Comparison of ENCODE assay signal across 11 cellular contexts in genomic region chr6:85452441-85452881, GRCh38. TPM values are rescaled to one million over a fixed set of nuclear protein-coding genes. Genes with fewer than 3 reads are reported as not detected.
A peak's percentile ranks its signal among the peaks of the same experiment; 100 is the strongest.
DNase-seq lines count a peak whose midpoint lies in the region; ATAC-seq and TF ChIP-seq lines count a peak whose summit lies in the region.
"Had no signal": no experiment of that assay in that cellular context is flagged by ENCODE, and none has a peak within 500 bp of the region (broad histone marks: within the 10 kb centered on the region; RNA-seq: fewer than 3 reads in every experiment).

No MANE protein-coding gene starts in this region.

- no peak for TF ChIP-seq CTCF in activated CD8-positive, alpha-beta T cell treated with anti-CD3 and anti-CD28 coated beads for 36 hours (IDR thresholded peaks at IDR 0.05)
- TF ChIP-seq CTCF in fibroblast of pulmonary artery (IDR thresholded peaks at IDR 0.05; ENCODE audit: low read length, missing control alignments) (no peak), smooth muscle cell (IDR thresholded peaks at IDR 0.05; ENCODE audit: borderline replicate concordance, insufficient read depth, poor library complexity, severe bottlenecking) (no peak)

- no peak for ATAC-seq in activated CD8-positive, alpha-beta T cell treated with anti-CD3 and anti-CD28 coated beads for 36 hours
- ATAC-seq in GM21825 (IDR thresholded peaks at IDR 0.05; ENCODE audit: unreplicated experiment), result no peak
- ATAC-seq in HG03457 (IDR thresholded peaks at IDR 0.05; ENCODE audit: unreplicated experiment), result no peak
- ATAC-seq: left lung had no signal

- H3K4me1 ChIP-seq in smooth muscle cell (ENCODE audit: low read depth), result no peaks in the 10 kb centered on the region
- peaks cover 3% of the 10 kb centered on the region for H3K4me1 ChIP-seq in mesendoderm (ENCODE audit: control insufficient read depth, low read depth, low read length)

- no peak overlapping the region for H2BK15ac ChIP-seq in mesendoderm (replicated peaks; ENCODE audit: low read depth)

- intact Hi-C loops in activated CD8-positive, alpha-beta T cell treated with anti-CD3 and anti-CD28 coated beads for 36 hours (cut with micrococcal nuclease), result loop anchor here (10.0 kb wide), 1 partner anchor 142 kb away; the partner anchor contains the start of gene SNX14

- no peak overlapping the region for H3K23ac ChIP-seq in mesendoderm (ENCODE audit: low read length)

- peak overlapping the region; percentile 90 for H3K27ac ChIP-seq in smooth muscle cell (ENCODE audit: low read depth)
- no peak overlapping the region for H3K27ac ChIP-seq in mesendoderm (ENCODE audit: low read depth, low read length)
- H3K27ac ChIP-seq: 22Rv1 had no signal

- no peak overlapping the region for H2BK120ac ChIP-seq in mesendoderm (ENCODE audit: low read depth, low read length)

- H3K4me1 Mint-ChIP-seq in activated CD8-positive, alpha-beta T cell treated with anti-CD3 and anti-CD28 coated beads for 36 hours (ENCODE audit: low read depth), result peaks cover 70% of the 10 kb centered on the region

- peak overlapping the region; percentile 96 for H3K27ac Mint-ChIP-seq in activated CD8-positive, alpha-beta T cell treated with anti-CD3 and anti-CD28 coated beads for 36 hours

- POLR2A ChIA-PET in activated CD8-positive, alpha-beta T cell treated with anti-CD3 and anti-CD28 coated beads for 36 hours (lab: Charles Lee), result interaction anchor here (0.9 to 6.8 kb wide), 6 partner anchors 8 to 226 kb away, joined by 3 to 89 read pairs (median 5); no protein-coding TSS in a partner anchor

- no peaks in the 10 kb centered on the region for H3K9me3 Mint-ChIP-seq in activated CD8-positive, alpha-beta T cell treated with anti-CD3 and anti-CD28 coated beads for 36 hours

- no peaks in the 10 kb centered on the region for H3K9me3 ChIP-seq in smooth muscle cell (replicated peaks; ENCODE audit: low read depth)
- H3K9me3 ChIP-seq: left lung had no signal

- H3K4me3 ChIP-seq in fibroblast of pulmonary artery (replicated peaks; ENCODE audit: low read depth, low read length), result peak overlapping the region; percentile 85
- H3K4me3 ChIP-seq in smooth muscle cell, result peak overlapping the region; percentile 81
- no peak overlapping the region for H3K4me3 ChIP-seq in mesendoderm (ENCODE audit: low read length)
- H3K4me3 ChIP-seq: left lung had no signal

- no peaks in the 10 kb centered on the region for H3K27me3 ChIP-seq in smooth muscle cell (ENCODE audit: low read depth)
- H3K27me3 ChIP-seq in mesendoderm (ENCODE audit: insufficient read depth, low read length, poor library complexity), result peaks cover 18% of the 10 kb centered on the region

- no peak overlapping the region for H2AK5ac ChIP-seq in mesendoderm (ENCODE audit: low read length)

- no peak overlapping the region for H2AFZ ChIP-seq in smooth muscle cell (ENCODE audit: low read depth)

- peaks cover 15% of the 10 kb centered on the region for H3K36me3 Mint-ChIP-seq in activated CD8-positive, alpha-beta T cell treated with anti-CD3 and anti-CD28 coated beads for 36 hours (ENCODE audit: low read depth)

- H3K79me2 ChIP-seq in smooth muscle cell (ENCODE audit: low read depth) (peaks cover 79% of the 10 kb centered on the region), mesendoderm (ENCODE audit: control insufficient read depth, insufficient read depth, low read length) (no peaks in the 10 kb centered on the region)

- H3K27me3 Mint-ChIP-seq in activated CD8-positive, alpha-beta T cell treated with anti-CD3 and anti-CD28 coated beads for 36 hours, result no peaks in the 10 kb centered on the region

- no peaks in the 10 kb centered on the region for H3K36me3 ChIP-seq in smooth muscle cell (ENCODE audit: low read depth)
- no peaks in the 10 kb centered on the region for H3K36me3 ChIP-seq in mesendoderm (ENCODE audit: control insufficient read depth, insufficient read depth, low read length)
- H3K36me3 ChIP-seq: left lung had no signal

- peak overlapping the region; percentile 90 for H3K9ac ChIP-seq in smooth muscle cell (ENCODE audit: low read depth)
- H3K9ac ChIP-seq in mesendoderm (ENCODE audit: low read length), result no peak overlapping the region

- CTCF ChIA-PET in activated CD8-positive, alpha-beta T cell treated with anti-CD3 and anti-CD28 coated beads for 36 hours (lab: Charles Lee), result interaction anchor here (1.1 to 24.4 kb wide), 6 partner anchors 12 to 129 kb away, joined by 3 to 364 read pairs (median 12); no protein-coding TSS in a partner anchor

- H4K20me1 ChIP-seq in smooth muscle cell (ENCODE audit: low read depth), result peaks cover 33% of the 10 kb centered on the region

- H4K5ac ChIP-seq in mesendoderm (ENCODE audit: low read length), result no peak overlapping the region

- H3K4me2 ChIP-seq in smooth muscle cell (peak overlapping the region; percentile 97), mesendoderm (ENCODE audit: low read length) (no peak overlapping the region)

- H3F3A ChIP-seq in smooth muscle cell (ENCODE audit: low read depth), result no peaks in the 10 kb centered on the region

- no peak overlapping the region for H3K4ac ChIP-seq in mesendoderm (ENCODE audit: low read depth, low read length)

- WGBS in smooth muscle cell (ENCODE audit: low lambda C conversion rate), result 42% methylated on average over 5 of the region's 5 CpGs
- no CpG with 5 or more reads among the region's 5 CpGs for WGBS in mesendoderm (ENCODE audit: extremely low coverage, insufficient coverage, low lambda C conversion rate)

- no peaks in the 10 kb centered on the region for H3K79me1 ChIP-seq in mesendoderm (ENCODE audit: low read length)

- H4K8ac ChIP-seq in mesendoderm (ENCODE audit: low read depth, low read length), result no peak overlapping the region

- H3K56ac ChIP-seq in mesendoderm (ENCODE audit: low read length), result no peak overlapping the region

- H3K18ac ChIP-seq in mesendoderm (ENCODE audit: low read length), result no peak overlapping the region

- DNase-seq in DMS 273 (lab: John Stamatoyannopoulos, UW; ENCODE audit: unreplicated experiment) (peak; percentile 45), DMS 273 treated with DMSO at 0.1 percent for 48 hours (lab: John Stamatoyannopoulos, UW) (no peak), fibroblast of pulmonary artery (ENCODE audit: low read depth) (peak; percentile 53), smooth muscle cell (lab: John Stamatoyannopoulos, UW; ENCODE audit: unreplicated experiment) (no peak), mesendoderm (no peak)
- DNase-seq in activated CD8-positive, alpha-beta T cell treated with anti-CD3 and anti-CD28 coated beads for 36 hours, result no peak
- DNase-seq: left lung, NCI-H774 had no signal

- H3K4me3 Mint-ChIP-seq in activated CD8-positive, alpha-beta T cell treated with anti-CD3 and anti-CD28 coated beads for 36 hours, result peak overlapping the region; percentile 91

- H2BK5ac ChIP-seq in mesendoderm (ENCODE audit: low read length), result no peak overlapping the region

RNA-seq across cellular contexts. Expression of gene NT5E, which starts 2.6 kb away (rescaled TPM):
- 1 to 10 TPM; 5.2 to 6.7 TPM for total RNA-seq in activated CD8-positive, alpha-beta T cell treated with anti-CD3 and anti-CD28 coated beads for 36 hours
- total RNA-seq in smooth muscle cell, result 124 and 137 TPM in 2 replicates
- polyA plus RNA-seq in smooth muscle cell, result 72.8 and 88.6 TPM in 2 replicates
- 0.62 TPM for polyA plus RNA-seq in mesendoderm (2013, experiment 1 of 2)
- polyA plus RNA-seq in mesendoderm (2013, experiment 2 of 2), result 0.50 TPM

Comparison
In these comparisons a context has a peak if more than half of its experiments do, and no peak if none do; other contexts are left out.
1. DNase-seq: peak in DMS 273 (single experiment) and fibroblast of pulmonary artery (single experiment); none in DMS 273 treated with DMSO at 0.1 percent for 48 hours (single experiment), activated CD8-positive, alpha-beta T cell treated with anti-CD3 and anti-CD28 coated beads for 36 hours (single experiment), smooth muscle cell (single experiment) and mesendoderm (single experiment).
2. RNA of gene NT5E, which starts 2.6 kb away (total RNA-seq): 124 to 137 TPM in smooth muscle cell; 5.2 to 6.7 TPM in activated CD8-positive, alpha-beta T cell treated with anti-CD3 and anti-CD28 coated beads for 36 hours; every median in the first group is over 10 times any median in the second.